In the genomic region with DNA sequence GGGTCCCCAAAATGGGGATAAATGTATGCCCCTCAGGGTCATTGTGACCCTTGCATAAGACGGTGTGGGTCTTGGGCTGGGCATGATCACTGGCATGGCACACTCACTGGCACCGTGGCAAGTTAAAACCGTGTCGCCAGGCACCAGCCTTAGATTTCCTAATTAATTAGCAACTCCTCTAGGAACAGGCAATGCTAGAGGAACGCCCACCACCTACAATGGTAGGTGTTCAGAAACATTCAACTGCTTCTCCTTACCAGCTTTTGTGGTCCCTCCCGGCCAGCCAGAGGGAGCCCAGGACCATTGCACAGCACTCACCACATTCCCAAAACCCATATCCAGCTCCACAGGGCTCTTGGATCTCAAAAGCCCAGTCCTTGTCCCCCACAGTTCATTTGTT, we compare ENCODE assay signal across 18 cellular contexts. TPM values are rescaled to one million over a fixed set of nuclear protein-coding genes. Genes with fewer than 3 reads are reported as not detected.
DNase-seq lines count a peak whose midpoint lies in the region; ATAC-seq, FAIRE-seq and TF ChIP-seq lines count a peak whose summit lies in the region.
"Had no signal": no experiment of that assay in that cellular context is flagged by ENCODE, and none has a peak within 500 bp of the region (broad histone marks: within the 10 kb centered on the region; RNA-seq: fewer than 3 reads in every experiment).

No MANE protein-coding gene starts in this region.

- TF ChIP-seq CTCF in bronchial epithelial cell (IDR thresholded peaks at IDR 0.05; ENCODE audit: insufficient read depth, low read length, severe bottlenecking) (no peak), neural progenitor cell (IDR thresholded peaks at IDR 0.05) (no peak)

- H3K27me3 Mint-ChIP-seq in neural progenitor cell (ENCODE audit: insufficient read depth, low read depth) = peaks cover 17% of the 10 kb centered on the region

- no peak overlapping the region for H2AFZ ChIP-seq in neural progenitor cell (replicated peaks)

- H3K9me3 Mint-ChIP-seq in neural progenitor cell = no peaks in the 10 kb centered on the region
- H3K9me3 Mint-ChIP-seq: CD14-positive monocyte had no signal

- no peak overlapping the region for H3K4me3 ChIP-seq in H7 (ENCODE audit: insufficient read depth, low read depth, low read length)
- H3K4me3 ChIP-seq in bronchial epithelial cell (ENCODE audit: low read depth, low read length) = no peak overlapping the region
- H3K4me3 ChIP-seq in neural progenitor cell = no peak overlapping the region
- H3K4me3 ChIP-seq: HAP-1, SJCRH30 had no signal

- peaks cover 56% of the 10 kb centered on the region for H3K4me1 ChIP-seq in neural progenitor cell
- H3K4me1 ChIP-seq: HAP-1 had no signal

- peaks cover 77% of the 10 kb centered on the region for H3K4me1 Mint-ChIP-seq in neural progenitor cell

- DNase-seq in 8988T = peak; percentile 11
- DNase-seq in H7 = peak; percentile 32
- no peak for DNase-seq in bronchial epithelial cell (ENCODE audit: low read depth)
- no peak for DNase-seq in neural progenitor cell (ENCODE audit: low spot score)
- DNase-seq in activated gamma-delta T cell (lab: John Stamatoyannopoulos, UW) = no peak
- DNase-seq: AML-193, DMS79, KBM-7, NCI-H187, NCI-H2107, NCI-H510A treated with DMSO at 0.1 percent for 48 hours, NCI-H82, OCI-M1, SJCRH30 had no signal

- H3K9me3 ChIP-seq in neural progenitor cell (ENCODE audit: low read depth) = no peaks in the 10 kb centered on the region
- H3K9me3 ChIP-seq: HAP-1, SJCRH30 had no signal

- H3K4me3 Mint-ChIP-seq in neural progenitor cell = peak overlapping the region; percentile 63
- H3K4me3 Mint-ChIP-seq: CD14-positive monocyte had no signal

- peak; percentile 32 for FAIRE-seq in bronchial epithelial cell (lab: Jason Lieb, UNC)

- H3K27me3 ChIP-seq in H7 (ENCODE audit: control insufficient read depth, insufficient read depth, low read length) = no peaks in the 10 kb centered on the region
- no peaks in the 10 kb centered on the region for H3K27me3 ChIP-seq in bronchial epithelial cell (ENCODE audit: control insufficient read depth, insufficient read depth, low read length)
- no peaks in the 10 kb centered on the region for H3K27me3 ChIP-seq in neural progenitor cell
- H3K27me3 ChIP-seq: SJCRH30 had no signal

- peaks cover 2% of the 10 kb centered on the region for H4K20me1 ChIP-seq in neural progenitor cell (ENCODE audit: low read depth)

- no peak overlapping the region for H3K9ac ChIP-seq in neural progenitor cell

- peak overlapping the region; percentile 69 for H3K27ac Mint-ChIP-seq in neural progenitor cell
- H3K27ac Mint-ChIP-seq: CD14-positive monocyte had no signal

- H3F3A ChIP-seq in neural progenitor cell (ENCODE audit: low read depth) = peaks cover 41% of the 10 kb centered on the region

- ATAC-seq in HG03342 (IDR thresholded peaks at IDR 0.05; ENCODE audit: unreplicated experiment) (no peak), GM19395 (IDR thresholded peaks at IDR 0.05; ENCODE audit: unreplicated experiment) (no peak)

- peaks cover 3% of the 10 kb centered on the region for H3K36me3 Mint-ChIP-seq in neural progenitor cell
- H3K36me3 Mint-ChIP-seq: CD14-positive monocyte had no signal

- peaks cover 1% of the 10 kb centered on the region for H3K36me3 ChIP-seq in H7 (replicated peaks; ENCODE audit: control insufficient read depth, insufficient read depth, low read length)
- peaks cover under 1% of the 10 kb centered on the region for H3K36me3 ChIP-seq in bronchial epithelial cell (ENCODE audit: control insufficient read depth, insufficient read depth, low read length)
- H3K36me3 ChIP-seq in neural progenitor cell = no peaks in the 10 kb centered on the region

- H3K79me2 ChIP-seq in neural progenitor cell (ENCODE audit: low read depth) = no peaks in the 10 kb centered on the region

- peak overlapping the region; percentile 27 for H3K4me2 ChIP-seq in neural progenitor cell

- H3K27ac ChIP-seq in neural progenitor cell = no peak overlapping the region
- H3K27ac ChIP-seq: SJCRH30 had no signal

RNA-seq across cellular contexts. Expression of gene EPHA2, which starts 36.4 kb away (rescaled TPM):
- total RNA-seq in H7 (2014; rRNA removed; shearing (Covaris generic)) = 43.3 and 63.5 TPM in 2 replicates
- total RNA-seq in bronchial epithelial cell = 117 and 144 TPM in 2 replicates
- total RNA-seq in neural progenitor cell (ENCODE audit: low replicate concordance) = 14.9 and 40.9 TPM in 2 replicates

RNA-seq across cellular contexts. Expression of gene FAM131C, which starts 46.1 kb away (rescaled TPM):
- total RNA-seq in H7 (2014; rRNA removed; shearing (Covaris generic)) = 0.26 and 0.45 TPM in 2 replicates
- 0.53 and 0.77 TPM in 2 replicates for total RNA-seq in bronchial epithelial cell
- 0.13 and 2.6 TPM in 2 replicates for total RNA-seq in neural progenitor cell (ENCODE audit: low replicate concordance)
- total RNA-seq: SJCRH30 had no signal

Comparison
In these comparisons a context has a peak if more than half of its experiments do, and no peak if none do; other contexts are left out.
1. DNase-seq: peak in 8988T (single experiment) and H7 (single experiment); none in bronchial epithelial cell (single experiment), neural progenitor cell (single experiment) and activated gamma-delta T cell (single experiment).